ENCODE assay signal across 11 cellular contexts in the genomic region with DNA sequence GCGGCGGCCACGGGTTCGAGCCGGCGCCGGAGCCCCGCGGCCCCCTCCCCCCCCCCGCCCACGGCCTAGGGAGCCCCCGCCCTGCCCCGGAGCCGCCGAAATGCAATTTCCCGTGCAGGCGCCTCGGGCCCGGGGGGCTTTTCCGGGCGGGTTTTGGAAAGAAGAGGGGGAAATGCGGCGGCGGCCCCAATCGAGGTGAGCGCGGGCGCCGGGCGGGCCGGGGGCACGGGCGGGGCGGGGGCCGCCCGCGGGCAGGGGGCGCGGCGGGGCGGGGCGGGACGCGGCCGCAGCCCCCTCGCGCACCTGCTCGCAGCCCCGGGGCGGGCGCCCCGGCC. TPM values are rescaled to one million over a fixed set of nuclear protein-coding genes. Genes with fewer than 3 reads are reported as not detected.
A peak's percentile ranks its signal among the peaks of the same experiment; 100 is the strongest.
DNase-seq lines count a peak whose midpoint lies in the region; ATAC-seq and TF ChIP-seq lines count a peak whose summit lies in the region.
"Had no signal": no experiment of that assay in that cellular context is flagged by ENCODE, and none has a peak within 500 bp of the region (broad histone marks: within the 10 kb centered on the region; RNA-seq: fewer than 3 reads in every experiment).

No MANE protein-coding gene starts in this region.

- TF ChIP-seq CTCF in neural cell (IDR thresholded peaks at IDR 0.05; ENCODE audit: poor library complexity, severe bottlenecking) (no peak), adrenal gland (IDR thresholded peaks at IDR 0.05) (no peak)

- H3K4me2 ChIP-seq in neural cell (ENCODE audit: low read length), result no peak overlapping the region

- H3K27me3 ChIP-seq in neural cell (ENCODE audit: insufficient read depth, low read depth, low read length) (no peaks in the 10 kb centered on the region), adrenal gland (peaks cover 5% of the 10 kb centered on the region)

- H3K27me3 Mint-ChIP-seq in stimulated activated naive CD8-positive, alpha-beta T cell treated with anti-CD3 and anti-CD28 coated beads, Interleukin-15, amount 100 ng/mL, for 72 hours, result peaks cover 60% of the 10 kb centered on the region
- peaks cover 61% of the 10 kb centered on the region for H3K27me3 Mint-ChIP-seq in central memory CD8-positive, alpha-beta T cell

- 1% methylated on average over 23 to 49 of the region's 52 CpGs; no CpG with 5 or more reads in 2 of the 4 donors for WGBS in adrenal gland, 4 donors

- H3K9me2 ChIP-seq in neural cell (ENCODE audit: insufficient read depth, low read length), result no peaks in the 10 kb centered on the region

- no peak for TF ChIP-seq EP300 in neural cell (conservative IDR thresholded peaks at IDR 0.05; ENCODE audit: poor library complexity, severe bottlenecking)

- no peak for ATAC-seq in stimulated activated naive CD8-positive, alpha-beta T cell treated with anti-CD3 and anti-CD28 coated beads, Interleukin-15, amount 100 ng/mL, for 72 hours
- ATAC-seq in stimulated activated naive CD8-positive, alpha-beta T cell treated with anti-CD3 and anti-CD28 coated beads, Interleukin-15, Interleukin-2, amounts not matched to agents 100 U/mL and 50 U/mL, for 24 hours, result no peak
- ATAC-seq in central memory CD8-positive, alpha-beta T cell (replicated peaks; ENCODE audit: extremely low read depth, poor library complexity, severe bottlenecking), result no peak
- ATAC-seq in GM18505 (IDR thresholded peaks at IDR 0.05; ENCODE audit: unreplicated experiment), result no peak
- ATAC-seq: CD8-positive, alpha-beta T cell had no signal

- no peaks in the 10 kb centered on the region for H3K9me3 ChIP-seq in neural cell (ENCODE audit: low read length)
- no peaks in the 10 kb centered on the region for H3K9me3 ChIP-seq in adrenal gland (replicated peaks in 1 of 3)

- peaks cover 76% of the 10 kb centered on the region for H3K4me1 Mint-ChIP-seq in stimulated activated naive CD8-positive, alpha-beta T cell treated with anti-CD3 and anti-CD28 coated beads, Interleukin-15, amount 100 ng/mL, for 72 hours
- peaks cover 50% of the 10 kb centered on the region for H3K4me1 Mint-ChIP-seq in central memory CD8-positive, alpha-beta T cell

- peaks cover 6 to 10% of the 10 kb centered on the region in 2 donors for H3K4me1 ChIP-seq in adrenal gland (replicated peaks in 1 of 2)

- no peaks in the 10 kb centered on the region for H3K36me3 ChIP-seq in neural cell (ENCODE audit: insufficient read depth, low read length)
- H3K36me3 ChIP-seq in adrenal gland (replicated peaks in 1 of 2), result no peaks in the 10 kb centered on the region

- TF ChIP-seq RAD21 in neural cell (conservative IDR thresholded peaks at IDR 0.05), result no peak

- no peaks in the 10 kb centered on the region for H3K9me3 Mint-ChIP-seq in stimulated activated naive CD8-positive, alpha-beta T cell treated with anti-CD3 and anti-CD28 coated beads, Interleukin-15, amount 100 ng/mL, for 72 hours
- H3K9me3 Mint-ChIP-seq in central memory CD8-positive, alpha-beta T cell, result no peaks in the 10 kb centered on the region
- H3K9me3 Mint-ChIP-seq: CD8-positive, alpha-beta T cell had no signal

- intact Hi-C loops in adrenal gland (cut with DNase I), result loop anchor here in 1 of 2 donors (10.0 kb wide), 2 partner anchors 270 to 590 kb away; no protein-coding TSS in a partner anchor

- no peak overlapping the region for H2AFZ ChIP-seq in neural cell (ENCODE audit: low read depth, low read length)

- no peak overlapping the region for H3K27ac Mint-ChIP-seq in stimulated activated naive CD8-positive, alpha-beta T cell treated with anti-CD3 and anti-CD28 coated beads, Interleukin-15, amount 100 ng/mL, for 72 hours
- H3K27ac Mint-ChIP-seq in central memory CD8-positive, alpha-beta T cell (ENCODE audit: low read depth), result no peak overlapping the region

- H3K27ac ChIP-seq in neural cell (ENCODE audit: low read length) (no peak overlapping the region), adrenal gland (peak overlapping the region in 2 of 5 donors; percentile 23 to 41)

- H3F3A ChIP-seq in neural cell (ENCODE audit: insufficient read depth, low read length, poor library complexity, severe bottlenecking), result no peaks in the 10 kb centered on the region

- peak overlapping the region; percentile 67 to 73 for H3K4me3 Mint-ChIP-seq in stimulated activated naive CD8-positive, alpha-beta T cell treated with anti-CD3 and anti-CD28 coated beads, Interleukin-15, amount 100 ng/mL, for 72 hours
- H3K4me3 Mint-ChIP-seq in central memory CD8-positive, alpha-beta T cell, result peak overlapping the region; percentile 70

- H3K4me3 ChIP-seq in neural cell (ENCODE audit: low read length) (peak overlapping the region; percentile 65), adrenal gland (peak overlapping the region in 1 of 4 donors; percentile 61)

- peaks cover 3% of the 10 kb centered on the region for H3K79me2 ChIP-seq in neural cell (replicated peaks; ENCODE audit: insufficient read depth, low read length)

- no peaks in the 10 kb centered on the region for H4K20me1 ChIP-seq in neural cell (ENCODE audit: insufficient read depth)

- DNase-seq in stimulated activated naive CD8-positive, alpha-beta T cell treated with anti-CD3 and anti-CD28 coated beads, Interleukin-15, amount 100 ng/mL, for 72 hours, result no peak
- DNase-seq in stimulated activated naive CD8-positive, alpha-beta T cell treated with anti-CD3 and anti-CD28 coated beads, Interleukin-15, Interleukin-2, amounts not matched to agents 100 U/mL and 50 U/mL, for 24 hours, result no peak
- no peak for DNase-seq in central memory CD8-positive, alpha-beta T cell (ENCODE audit: low spot score in 2 of 2)
- DNase-seq in cortex of kidney (lab: John Stamatoyannopoulos, UW) (no peak), adrenal gland (no peak)
- no peak for DNase-seq in activated CD4-positive, alpha-beta T cell treated with anti-CD3 and anti-CD28 coated beads for 1 hour
- DNase-seq: SHP77 had no signal

- peaks cover 18% of the 10 kb centered on the region for H3K36me3 Mint-ChIP-seq in central memory CD8-positive, alpha-beta T cell (ENCODE audit: insufficient read depth)
- H3K36me3 Mint-ChIP-seq: CD8-positive, alpha-beta T cell had no signal

- peak overlapping the region; percentile 76 for H3K9ac ChIP-seq in neural cell (ENCODE audit: low read length)

- no peak for TF ChIP-seq POLR2A in adrenal gland (IDR thresholded peaks at IDR 0.05)
- TF ChIP-seq POLR2A in GM18505 (IDR thresholded peaks at IDR 0.05; ENCODE audit: borderline replicate concordance, extremely low read depth, insufficient read depth, insufficient read length), result no peak

TF ChIP-seq in neural cell, 6 proteins besides CTCF, POLR2A, EP300 and RAD21:
- TF ChIP-seq, protein P1, sequence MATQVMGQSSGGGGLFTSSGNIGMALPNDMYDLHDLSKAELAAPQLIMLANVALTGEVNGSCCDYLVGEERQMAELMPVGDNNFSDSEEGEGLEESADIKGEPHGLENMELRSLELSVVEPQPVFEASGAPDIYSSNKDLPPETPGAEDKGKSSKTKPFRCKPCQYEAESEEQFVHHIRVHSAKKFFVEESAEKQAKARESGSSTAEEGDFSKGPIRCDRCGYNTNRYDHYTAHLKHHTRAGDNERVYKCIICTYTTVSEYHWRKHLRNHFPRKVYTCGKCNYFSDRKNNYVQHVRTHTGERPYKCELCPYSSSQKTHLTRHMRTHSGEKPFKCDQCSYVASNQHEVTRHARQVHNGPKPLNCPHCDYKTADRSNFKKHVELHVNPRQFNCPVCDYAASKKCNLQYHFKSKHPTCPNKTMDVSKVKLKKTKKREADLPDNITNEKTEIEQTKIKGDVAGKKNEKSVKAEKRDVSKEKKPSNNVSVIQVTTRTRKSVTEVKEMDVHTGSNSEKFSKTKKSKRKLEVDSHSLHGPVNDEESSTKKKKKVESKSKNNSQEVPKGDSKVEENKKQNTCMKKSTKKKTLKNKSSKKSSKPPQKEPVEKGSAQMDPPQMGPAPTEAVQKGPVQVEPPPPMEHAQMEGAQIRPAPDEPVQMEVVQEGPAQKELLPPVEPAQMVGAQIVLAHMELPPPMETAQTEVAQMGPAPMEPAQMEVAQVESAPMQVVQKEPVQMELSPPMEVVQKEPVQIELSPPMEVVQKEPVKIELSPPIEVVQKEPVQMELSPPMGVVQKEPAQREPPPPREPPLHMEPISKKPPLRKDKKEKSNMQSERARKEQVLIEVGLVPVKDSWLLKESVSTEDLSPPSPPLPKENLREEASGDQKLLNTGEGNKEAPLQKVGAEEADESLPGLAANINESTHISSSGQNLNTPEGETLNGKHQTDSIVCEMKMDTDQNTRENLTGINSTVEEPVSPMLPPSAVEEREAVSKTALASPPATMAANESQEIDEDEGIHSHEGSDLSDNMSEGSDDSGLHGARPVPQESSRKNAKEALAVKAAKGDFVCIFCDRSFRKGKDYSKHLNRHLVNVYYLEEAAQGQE (IDR thresholded peaks at IDR 0.05; ENCODE audit: borderline replicate concordance), result no peak
TF ChIP-seq in neural cell: peak in this region for 0.

RNA-seq across cellular contexts. Expression of a gene that starts 11.7 kb away (rescaled TPM):
- polyA plus RNA-seq in neural cell (3.2 and 3.8 TPM in 2 replicates), adrenal gland (1 to 10 TPM in 1 of 3 donors, under 1 TPM in 1, not detected in 1; 0.71 to 1.9 TPM)
- not detected in 2 replicates for polyA minus RNA-seq in neural cell
- total RNA-seq in adrenal gland, result 1 to 10 TPM in 1 of 8 donors, not detected in 7; 1.9 TPM
- total RNA-seq: CD8-positive, alpha-beta T cell; M059J had no signal

RNA-seq across cellular contexts. Expression of a gene that starts 40.7 kb away (rescaled TPM):
- polyA plus RNA-seq in neural cell (6.2 and 8.5 TPM in 2 replicates), adrenal gland (1 to 10 TPM in 2 of 3 donors, under 1 TPM in 1; 0.26 to 4.5 (median 4.1) TPM)
- 5.1 and 5.2 TPM in 2 replicates for polyA minus RNA-seq in neural cell
- total RNA-seq in adrenal gland, result 1 to 10 TPM in 3 of 8 donors, under 1 TPM in 4, not detected in 1; 0.21 to 1.8 (median 0.97) TPM

RNA-seq across cellular contexts. Expression of a gene that starts 40.8 kb away (rescaled TPM):
- polyA plus RNA-seq in neural cell (24.5 and 26.9 TPM in 2 replicates), adrenal gland (100 to 1,000 TPM in 1 of 3 donors, 10 to 100 TPM in 2; 10.8 to 125 (median 68.1) TPM)
- 10.7 and 11.1 TPM in 2 replicates for polyA minus RNA-seq in neural cell
- 10 to 100 TPM; 17.8 to 38.4 (median 31.1) TPM for total RNA-seq in adrenal gland
